1 cellular context compared by ENCODE assay signal in genomic region chr17:76103274-76104139, GRCh38.
TF ChIP-seq lines count a peak whose summit lies in the region.

A gene with protein sequence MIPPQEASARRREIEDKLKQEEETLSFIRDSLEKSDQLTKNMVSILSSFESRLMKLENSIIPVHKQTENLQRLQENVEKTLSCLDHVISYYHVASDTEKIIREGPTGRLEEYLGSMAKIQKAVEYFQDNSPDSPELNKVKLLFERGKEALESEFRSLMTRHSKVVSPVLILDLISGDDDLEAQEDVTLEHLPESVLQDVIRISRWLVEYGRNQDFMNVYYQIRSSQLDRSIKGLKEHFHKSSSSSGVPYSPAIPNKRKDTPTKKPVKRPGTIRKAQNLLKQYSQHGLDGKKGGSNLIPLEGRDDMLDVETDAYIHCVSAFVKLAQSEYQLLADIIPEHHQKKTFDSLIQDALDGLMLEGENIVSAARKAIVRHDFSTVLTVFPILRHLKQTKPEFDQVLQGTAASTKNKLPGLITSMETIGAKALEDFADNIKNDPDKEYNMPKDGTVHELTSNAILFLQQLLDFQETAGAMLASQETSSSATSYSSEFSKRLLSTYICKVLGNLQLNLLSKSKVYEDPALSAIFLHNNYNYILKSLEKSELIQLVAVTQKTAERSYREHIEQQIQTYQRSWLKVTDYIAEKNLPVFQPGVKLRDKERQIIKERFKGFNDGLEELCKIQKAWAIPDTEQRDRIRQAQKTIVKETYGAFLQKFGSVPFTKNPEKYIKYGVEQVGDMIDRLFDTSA (minus strand): TSS chr17:76103787. CDS start chr17:76103692, 95 bp downstream.

TF ChIP-seq in HEK293, 187 proteins besides CTCF, POLR2A, EP300 and RAD21 (continued from another document and continues in another):
- TF ChIP-seq ZNF10 (tag by site-specific recombination; IDR thresholded peaks at IDR 0.05) (no peak), SP2 (tag by site-specific recombination; IDR thresholded peaks at IDR 0.05) (peak; percentile 93), ZBTB49 (tag by site-specific recombination; IDR thresholded peaks at IDR 0.05; ENCODE audit: low read depth) (no peak), YY2 (tag by site-specific recombination; IDR thresholded peaks at IDR 0.05) (peak; percentile 72), ZNF629 (tag by site-specific recombination; IDR thresholded peaks at IDR 0.05) (peak; percentile 55; the same call in 1 of the 2 replicates), ZNF692 (tag by site-specific recombination; IDR thresholded peaks at IDR 0.05) (peak; percentile 99), ZNF292 (tag by site-specific recombination; IDR thresholded peaks at IDR 0.05; ENCODE audit: borderline replicate concordance, low read depth) (no peak), ZNF48 (tag by site-specific recombination; IDR thresholded peaks at IDR 0.05) (no peak), ZSCAN30 (tag by site-specific recombination; IDR thresholded peaks at IDR 0.05) (no peak), ZSCAN5A (tag by site-specific recombination; IDR thresholded peaks at IDR 0.05) (0 out of 2 replicates have a peak, but pooled peaks have one; percentile 37), KLF9 (tag by site-specific recombination; IDR thresholded peaks at IDR 0.05; ENCODE audit: low read depth) (peak; percentile 99), REST (tag by site-specific recombination; IDR thresholded peaks at IDR 0.05) (no peak), ZNF175 (tag by site-specific recombination; IDR thresholded peaks at IDR 0.05) (no peak), YY1 (tag by site-specific recombination; IDR thresholded peaks at IDR 0.05) (peak; percentile 80), ZNF155 (tag by site-specific recombination; IDR thresholded peaks at IDR 0.05) (no peak), ZBTB26 (tag by site-specific recombination; optimal IDR thresholded peaks at IDR 0.05) (peak; percentile 38), KLF10 (tag by site-specific recombination; IDR thresholded peaks at IDR 0.05) (peak; percentile 80), TRIM28 (IDR thresholded peaks at IDR 0.05; ENCODE audit: borderline replicate concordance, low read length) (peak; percentile 47; the same call in 1 of the 2 replicates), ZNF571 (tag by site-specific recombination; IDR thresholded peaks at IDR 0.05) (no peak)
- TF ChIP-seq, protein P1, sequence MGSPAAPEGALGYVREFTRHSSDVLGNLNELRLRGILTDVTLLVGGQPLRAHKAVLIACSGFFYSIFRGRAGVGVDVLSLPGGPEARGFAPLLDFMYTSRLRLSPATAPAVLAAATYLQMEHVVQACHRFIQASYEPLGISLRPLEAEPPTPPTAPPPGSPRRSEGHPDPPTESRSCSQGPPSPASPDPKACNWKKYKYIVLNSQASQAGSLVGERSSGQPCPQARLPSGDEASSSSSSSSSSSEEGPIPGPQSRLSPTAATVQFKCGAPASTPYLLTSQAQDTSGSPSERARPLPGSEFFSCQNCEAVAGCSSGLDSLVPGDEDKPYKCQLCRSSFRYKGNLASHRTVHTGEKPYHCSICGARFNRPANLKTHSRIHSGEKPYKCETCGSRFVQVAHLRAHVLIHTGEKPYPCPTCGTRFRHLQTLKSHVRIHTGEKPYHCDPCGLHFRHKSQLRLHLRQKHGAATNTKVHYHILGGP (tag by site-specific recombination; IDR thresholded peaks at IDR 0.05), result no peak
- TF ChIP-seq, protein P2, sequence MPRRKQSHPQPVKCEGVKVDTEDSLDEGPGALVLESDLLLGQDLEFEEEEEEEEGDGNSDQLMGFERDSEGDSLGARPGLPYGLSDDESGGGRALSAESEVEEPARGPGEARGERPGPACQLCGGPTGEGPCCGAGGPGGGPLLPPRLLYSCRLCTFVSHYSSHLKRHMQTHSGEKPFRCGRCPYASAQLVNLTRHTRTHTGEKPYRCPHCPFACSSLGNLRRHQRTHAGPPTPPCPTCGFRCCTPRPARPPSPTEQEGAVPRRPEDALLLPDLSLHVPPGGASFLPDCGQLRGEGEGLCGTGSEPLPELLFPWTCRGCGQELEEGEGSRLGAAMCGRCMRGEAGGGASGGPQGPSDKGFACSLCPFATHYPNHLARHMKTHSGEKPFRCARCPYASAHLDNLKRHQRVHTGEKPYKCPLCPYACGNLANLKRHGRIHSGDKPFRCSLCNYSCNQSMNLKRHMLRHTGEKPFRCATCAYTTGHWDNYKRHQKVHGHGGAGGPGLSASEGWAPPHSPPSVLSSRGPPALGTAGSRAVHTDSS (tag by site-specific recombination; IDR thresholded peaks at IDR 0.05), result no peak
- TF ChIP-seq, protein P3, sequence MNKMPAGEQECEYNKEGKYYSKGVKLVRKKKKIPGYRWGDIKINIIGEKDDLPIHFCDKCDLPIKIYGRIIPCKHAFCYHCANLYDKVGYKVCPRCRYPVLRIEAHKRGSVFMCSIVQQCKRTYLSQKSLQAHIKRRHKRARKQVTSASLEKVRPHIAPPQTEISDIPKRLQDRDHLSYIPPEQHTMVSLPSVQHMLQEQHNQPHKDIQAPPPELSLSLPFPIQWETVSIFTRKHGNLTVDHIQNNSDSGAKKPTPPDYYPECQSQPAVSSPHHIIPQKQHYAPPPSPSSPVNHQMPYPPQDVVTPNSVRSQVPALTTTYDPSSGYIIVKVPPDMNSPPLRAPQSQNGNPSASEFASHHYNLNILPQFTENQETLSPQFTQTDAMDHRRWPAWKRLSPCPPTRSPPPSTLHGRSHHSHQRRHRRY (tag by site-specific recombination; IDR thresholded peaks at IDR 0.05), result no peak
- TF ChIP-seq, protein P4, sequence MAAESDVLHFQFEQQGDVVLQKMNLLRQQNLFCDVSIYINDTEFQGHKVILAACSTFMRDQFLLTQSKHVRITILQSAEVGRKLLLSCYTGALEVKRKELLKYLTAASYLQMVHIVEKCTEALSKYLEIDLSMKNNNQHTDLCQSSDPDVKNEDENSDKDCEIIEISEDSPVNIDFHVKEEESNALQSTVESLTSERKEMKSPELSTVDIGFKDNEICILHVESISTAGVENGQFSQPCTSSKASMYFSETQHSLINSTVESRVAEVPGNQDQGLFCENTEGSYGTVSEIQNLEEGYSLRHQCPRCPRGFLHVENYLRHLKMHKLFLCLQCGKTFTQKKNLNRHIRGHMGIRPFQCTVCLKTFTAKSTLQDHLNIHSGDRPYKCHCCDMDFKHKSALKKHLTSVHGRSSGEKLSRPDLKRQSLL (tag by site-specific recombination; IDR thresholded peaks at IDR 0.05), result no peak
- TF ChIP-seq, protein P5, sequence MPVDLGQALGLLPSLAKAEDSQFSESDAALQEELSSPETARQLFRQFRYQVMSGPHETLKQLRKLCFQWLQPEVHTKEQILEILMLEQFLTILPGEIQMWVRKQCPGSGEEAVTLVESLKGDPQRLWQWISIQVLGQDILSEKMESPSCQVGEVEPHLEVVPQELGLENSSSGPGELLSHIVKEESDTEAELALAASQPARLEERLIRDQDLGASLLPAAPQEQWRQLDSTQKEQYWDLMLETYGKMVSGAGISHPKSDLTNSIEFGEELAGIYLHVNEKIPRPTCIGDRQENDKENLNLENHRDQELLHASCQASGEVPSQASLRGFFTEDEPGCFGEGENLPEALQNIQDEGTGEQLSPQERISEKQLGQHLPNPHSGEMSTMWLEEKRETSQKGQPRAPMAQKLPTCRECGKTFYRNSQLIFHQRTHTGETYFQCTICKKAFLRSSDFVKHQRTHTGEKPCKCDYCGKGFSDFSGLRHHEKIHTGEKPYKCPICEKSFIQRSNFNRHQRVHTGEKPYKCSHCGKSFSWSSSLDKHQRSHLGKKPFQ (tag by site-specific recombination; IDR thresholded peaks at IDR 0.05), result no peak; the same call in 1 of the 2 replicates
- TF ChIP-seq, protein P6, sequence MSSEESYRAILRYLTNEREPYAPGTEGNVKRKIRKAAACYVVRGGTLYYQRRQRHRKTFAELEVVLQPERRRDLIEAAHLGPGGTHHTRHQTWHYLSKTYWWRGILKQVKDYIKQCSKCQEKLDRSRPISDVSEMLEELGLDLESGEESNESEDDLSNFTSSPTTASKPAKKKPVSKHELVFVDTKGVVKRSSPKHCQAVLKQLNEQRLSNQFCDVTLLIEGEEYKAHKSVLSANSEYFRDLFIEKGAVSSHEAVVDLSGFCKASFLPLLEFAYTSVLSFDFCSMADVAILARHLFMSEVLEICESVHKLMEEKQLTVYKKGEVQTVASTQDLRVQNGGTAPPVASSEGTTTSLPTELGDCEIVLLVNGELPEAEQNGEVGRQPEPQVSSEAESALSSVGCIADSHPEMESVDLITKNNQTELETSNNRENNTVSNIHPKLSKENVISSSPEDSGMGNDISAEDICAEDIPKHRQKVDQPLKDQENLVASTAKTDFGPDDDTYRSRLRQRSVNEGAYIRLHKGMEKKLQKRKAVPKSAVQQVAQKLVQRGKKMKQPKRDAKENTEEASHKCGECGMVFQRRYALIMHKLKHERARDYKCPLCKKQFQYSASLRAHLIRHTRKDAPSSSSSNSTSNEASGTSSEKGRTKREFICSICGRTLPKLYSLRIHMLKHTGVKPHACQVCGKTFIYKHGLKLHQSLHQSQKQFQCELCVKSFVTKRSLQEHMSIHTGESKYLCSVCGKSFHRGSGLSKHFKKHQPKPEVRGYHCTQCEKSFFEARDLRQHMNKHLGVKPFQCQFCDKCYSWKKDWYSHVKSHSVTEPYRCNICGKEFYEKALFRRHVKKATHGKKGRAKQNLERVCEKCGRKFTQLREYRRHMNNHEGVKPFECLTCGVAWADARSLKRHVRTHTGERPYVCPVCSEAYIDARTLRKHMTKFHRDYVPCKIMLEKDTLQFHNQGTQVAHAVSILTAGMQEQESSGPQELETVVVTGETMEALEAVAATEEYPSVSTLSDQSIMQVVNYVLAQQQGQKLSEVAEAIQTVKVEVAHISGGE (tag by site-specific recombination; conservative IDR thresholded peaks at IDR 0.05; ENCODE audit: low read depth), result peak; percentile 94
